In genomic region chr20:17816804-17817590, GRCh38 we compare ENCODE assay signal across 20 cellular contexts.
"Had no signal": no experiment of that assay in that cellular context is flagged by ENCODE, and none has a peak within 500 bp of the region (broad histone marks: within the 10 kb centered on the region; RNA-seq: fewer than 3 reads in every experiment).

No MANE protein-coding gene starts in this region.

- H3K4me3 Mint-ChIP-seq: activated B cell treated with CpG ODN at 0.5 μM for 24 hours; activated CD4-positive, alpha-beta T cell treated with anti-CD3 and anti-CD28 coated beads, Interleukin-2, amount 10 ng/mL, durations not matched to agents 24 days and 14 days; activated CD8-positive, alpha-beta T cell treated with anti-CD3 and anti-CD28 coated beads, Interleukin-2, amount 10 ng/mL, durations not matched to agents 7 days and 5 days; activated naive CD8-positive, alpha-beta T cell treated with anti-CD3 and anti-CD28 coated beads for 36 hours; dendritic cell treated with granulocyte-macrophage colony-stimulating factor and Interleukin-4, amounts not matched to agents 40 ng/mL and 50 ng/mL, for 4 days; effector memory CD8-positive, alpha-beta T cell; neural progenitor cell had no signal

- H3K27ac Mint-ChIP-seq: activated B cell treated with CpG ODN at 0.5 μM for 24 hours; activated CD4-positive, alpha-beta T cell treated with anti-CD3 and anti-CD28 coated beads, Interleukin-2, amount 10 ng/mL, durations not matched to agents 24 days and 14 days; activated CD8-positive, alpha-beta T cell treated with anti-CD3 and anti-CD28 coated beads, Interleukin-2, amount 10 ng/mL, durations not matched to agents 7 days and 5 days; activated naive CD8-positive, alpha-beta T cell treated with anti-CD3 and anti-CD28 coated beads for 36 hours; dendritic cell treated with granulocyte-macrophage colony-stimulating factor and Interleukin-4, amounts not matched to agents 40 ng/mL and 50 ng/mL, for 4 days; neural progenitor cell had no signal

- H3K4me1 ChIP-seq: neural progenitor cell, parathyroid adenoma, tibial artery, vagina had no signal

- H3K27ac ChIP-seq: neural progenitor cell, parathyroid adenoma, tibial artery, vagina had no signal

- DNase-seq: activated B cell treated with CpG ODN at 0.5 μM for 24 hours; activated CD4-positive, alpha-beta T cell treated with anti-CD3 and anti-CD28 coated beads, Interleukin-2, amount 10 ng/mL, durations not matched to agents 24 days and 14 days; activated CD8-positive, alpha-beta memory T cell treated with anti-CD3 and anti-CD28 coated beads, Interleukin-2, amount 50 U/mL, for 4 hours; activated CD8-positive, alpha-beta T cell treated with anti-CD3 and anti-CD28 coated beads, Interleukin-2, amount 10 ng/mL, durations not matched to agents 7 days and 5 days; activated gamma-delta T cell treated with Interleukin-2 at 50 U/mL for 16 hours; activated naive CD8-positive, alpha-beta T cell treated with anti-CD3 and anti-CD28 coated beads for 36 hours; activated T-cell treated with anti-CD3 and anti-CD28 coated beads, Interleukin-2, amount 50 U/mL, for 48 hours; cerebellar nuclear complex; effector memory CD8-positive, alpha-beta T cell; foreskin melanocyte; head of caudate nucleus; kidney glomerular epithelial cell; small intestine; stimulated activated CD4-positive, alpha-beta T cell treated with anti-CD3 and anti-CD28 coated beads, Interleukin-4, amount 100 ng/mL, for 24 hours; stimulated activated naive CD4-positive, alpha-beta T cell had no signal

- H3K4me2 ChIP-seq: neural progenitor cell had no signal

- H3K36me3 ChIP-seq: neural progenitor cell, tibial artery, vagina had no signal

- H3K9ac ChIP-seq: neural progenitor cell, parathyroid adenoma had no signal

- FAIRE-seq: small intestine had no signal

- H3K36me3 Mint-ChIP-seq: activated naive CD8-positive, alpha-beta T cell treated with anti-CD3 and anti-CD28 coated beads for 36 hours; neural progenitor cell had no signal

- H3K4me3 ChIP-seq: neural progenitor cell, tibial artery, vagina had no signal

- ATAC-seq: activated CD8-positive, alpha-beta T cell treated with anti-CD3 and anti-CD28 coated beads, Interleukin-2, amount 10 ng/mL, durations not matched to agents 7 days and 5 days; effector memory CD8-positive, alpha-beta T cell had no signal

- H3K9me3 ChIP-seq: tibial artery, vagina had no signal

- H3K27me3 Mint-ChIP-seq: activated B cell treated with CpG ODN at 0.5 μM for 24 hours; activated naive CD8-positive, alpha-beta T cell treated with anti-CD3 and anti-CD28 coated beads for 36 hours had no signal

- H3K27me3 ChIP-seq: neural progenitor cell, tibial artery, vagina had no signal

- H2AFZ ChIP-seq: neural progenitor cell, parathyroid adenoma had no signal

- H3K79me2 ChIP-seq: parathyroid adenoma had no signal

- H3K4me1 Mint-ChIP-seq: activated CD4-positive, alpha-beta T cell treated with anti-CD3 and anti-CD28 coated beads, Interleukin-2, amount 10 ng/mL, durations not matched to agents 24 days and 14 days; activated naive CD8-positive, alpha-beta T cell treated with anti-CD3 and anti-CD28 coated beads for 36 hours had no signal
